Comparison of ENCODE assay signal across 8 cellular contexts in genomic region chr14:24443053-24443683, GRCh38. TPM values are rescaled to one million over a fixed set of nuclear protein-coding genes. Genes with fewer than 3 reads are reported as not detected.
DNase-seq lines count a peak whose midpoint lies in the region; ATAC-seq and TF ChIP-seq lines count a peak whose summit lies in the region.

No MANE protein-coding gene starts in this region.

- H3K4me3 ChIP-seq in kidney epithelial cell (ENCODE audit: low read depth, low read length) (peak overlapping the region; percentile 82), thoracic aorta (peak overlapping the region; percentile 95)

- H3K4me3 Mint-ChIP-seq in activated CD4-positive, alpha-beta T cell treated with anti-CD3 and anti-CD28 coated beads, Interleukin-2, amount 10 ng/mL, durations not matched to agents 7 days and 5 days = peak overlapping the region; percentile 90
- peak overlapping the region; percentile 97 for H3K4me3 Mint-ChIP-seq in activated naive CD8-positive, alpha-beta T cell treated with anti-CD3 and anti-CD28 coated beads, Interleukin-2, amount 50 U/mL, for 24 hours

- H3K27me3 Mint-ChIP-seq in activated CD4-positive, alpha-beta T cell treated with anti-CD3 and anti-CD28 coated beads, Interleukin-2, amount 10 ng/mL, durations not matched to agents 7 days and 5 days = no peaks in the 10 kb centered on the region
- H3K27me3 Mint-ChIP-seq in activated naive CD8-positive, alpha-beta T cell treated with anti-CD3 and anti-CD28 coated beads, Interleukin-2, amount 50 U/mL, for 24 hours = no peaks in the 10 kb centered on the region

- H3K9me3 ChIP-seq in thoracic aorta = no peaks in the 10 kb centered on the region

- H3K27me3 ChIP-seq in kidney epithelial cell (ENCODE audit: control insufficient read depth, insufficient read depth, low read length) = no peaks in the 10 kb centered on the region
- no peaks in the 10 kb centered on the region for H3K27me3 ChIP-seq in thoracic aorta (replicated peaks; ENCODE audit: insufficient read depth)

- DNase-seq in activated CD4-positive, alpha-beta T cell treated with anti-CD3 and anti-CD28 coated beads, Interleukin-2, amount 10 ng/mL, durations not matched to agents 7 days and 5 days = no peak
- no peak for DNase-seq in activated CD4-positive, alpha-beta T cell treated with anti-CD3 and anti-CD28 coated beads for 48 hours
- DNase-seq in activated naive CD8-positive, alpha-beta T cell treated with anti-CD3 and anti-CD28 coated beads, Interleukin-2, amount 50 U/mL, for 24 hours = no peak
- DNase-seq in kidney epithelial cell (ENCODE audit: low read depth) (no peak), thoracic aorta (ENCODE audit: low spot score) (no peak), HuH-7 (ENCODE audit: low spot score) (no peak), DMS79 treated with DMSO at 0.1 percent for 48 hours (lab: John Stamatoyannopoulos, UW) (no peak)

- ATAC-seq in activated naive CD8-positive, alpha-beta T cell treated with anti-CD3 and anti-CD28 coated beads, Interleukin-2, amount 50 U/mL, for 24 hours = no peak
- no peak for ATAC-seq in thoracic aorta (ENCODE audit: insufficient number of reproducible peaks, low FRiP score, low read depth)
- ATAC-seq in HG02840 (IDR thresholded peaks at IDR 0.05; ENCODE audit: low FRiP score, unreplicated experiment) = no peak

- H3K36me3 ChIP-seq in kidney epithelial cell (ENCODE audit: control insufficient read depth, insufficient read depth, low read length) (no peaks in the 10 kb centered on the region), thoracic aorta (peaks cover 22% of the 10 kb centered on the region)

- H3K9me3 Mint-ChIP-seq in activated CD4-positive, alpha-beta T cell treated with anti-CD3 and anti-CD28 coated beads, Interleukin-2, amount 10 ng/mL, durations not matched to agents 7 days and 5 days = no peaks in the 10 kb centered on the region
- H3K9me3 Mint-ChIP-seq in activated naive CD8-positive, alpha-beta T cell treated with anti-CD3 and anti-CD28 coated beads, Interleukin-2, amount 50 U/mL, for 24 hours = no peaks in the 10 kb centered on the region

- peak overlapping the region; percentile 96 for H3K27ac Mint-ChIP-seq in activated CD4-positive, alpha-beta T cell treated with anti-CD3 and anti-CD28 coated beads, Interleukin-2, amount 10 ng/mL, durations not matched to agents 7 days and 5 days
- H3K27ac Mint-ChIP-seq in activated naive CD8-positive, alpha-beta T cell treated with anti-CD3 and anti-CD28 coated beads, Interleukin-2, amount 50 U/mL, for 24 hours = peak overlapping the region; percentile 98

- H3K4me1 Mint-ChIP-seq in activated CD4-positive, alpha-beta T cell treated with anti-CD3 and anti-CD28 coated beads, Interleukin-2, amount 10 ng/mL, durations not matched to agents 7 days and 5 days = peaks cover 46% of the 10 kb centered on the region
- H3K4me1 Mint-ChIP-seq in activated naive CD8-positive, alpha-beta T cell treated with anti-CD3 and anti-CD28 coated beads, Interleukin-2, amount 50 U/mL, for 24 hours = peaks cover 44% of the 10 kb centered on the region

- CTCF ChIA-PET in activated CD4-positive, alpha-beta T cell treated with anti-CD3 and anti-CD28 coated beads, Interleukin-2, amount 10 ng/mL, durations not matched to agents 7 days and 5 days (lab: Charles Lee) = interaction anchor here (0.6 to 5.1 kb wide), 4 partner anchors 12 to 200 kb away, joined by 5 to 57 read pairs (median 5); partner anchors contain the start of genes CBLN3, KHNYN, NYNRIN and TINF2

- H3K4me1 ChIP-seq in thoracic aorta (ENCODE audit: control insufficient read depth in 1 of 2, low read depth in 2 of 2) = peaks cover 5 to 21% of the 10 kb centered on the region in 2 donors

- peak overlapping the region; percentile 100 for H3K27ac ChIP-seq in thoracic aorta

- no peak for TF ChIP-seq CTCF in kidney epithelial cell (IDR thresholded peaks at IDR 0.05; ENCODE audit: insufficient read depth, low read length, poor library complexity, severe bottlenecking)
- TF ChIP-seq CTCF in thoracic aorta (IDR thresholded peaks at IDR 0.05) = no peak

- POLR2A ChIA-PET in activated CD4-positive, alpha-beta T cell treated with anti-CD3 and anti-CD28 coated beads, Interleukin-2, amount 10 ng/mL, durations not matched to agents 7 days and 5 days (lab: Charles Lee) = interaction anchor here (1.6 kb wide), 1 partner anchor 13 kb away, joined by 6 read pairs; the partner anchor contains the start of gene KHNYN

- H3K36me3 Mint-ChIP-seq in activated CD4-positive, alpha-beta T cell treated with anti-CD3 and anti-CD28 coated beads, Interleukin-2, amount 10 ng/mL, durations not matched to agents 7 days and 5 days (ENCODE audit: low read depth) = peaks cover 36% of the 10 kb centered on the region
- H3K36me3 Mint-ChIP-seq in activated naive CD8-positive, alpha-beta T cell treated with anti-CD3 and anti-CD28 coated beads, Interleukin-2, amount 50 U/mL, for 24 hours (ENCODE audit: low read depth) = peaks cover 29% of the 10 kb centered on the region

RNA-seq across cellular contexts. Expression of gene SDR39U1, which starts 0.6 kb away (rescaled TPM):
- 10 to 100 TPM; 52.8 to 54.9 TPM for total RNA-seq in activated CD4-positive, alpha-beta T cell treated with anti-CD3 and anti-CD28 coated beads, Interleukin-2, amount 10 ng/mL, durations not matched to agents 7 days and 5 days
- total RNA-seq in kidney epithelial cell (29.7 and 44.8 TPM in 2 replicates), thoracic aorta (10 to 100 TPM; 27.6 to 61.8 TPM)

RNA-seq across cellular contexts. Expression of gene KHNYN, which starts 13.4 kb away (rescaled TPM):
- 10 to 100 TPM; 59.7 to 71.5 TPM for total RNA-seq in activated CD4-positive, alpha-beta T cell treated with anti-CD3 and anti-CD28 coated beads, Interleukin-2, amount 10 ng/mL, durations not matched to agents 7 days and 5 days
- total RNA-seq in kidney epithelial cell = 44.0 and 47.8 TPM in 2 replicates
- total RNA-seq in thoracic aorta = 10 to 100 TPM; 62.8 to 71.6 TPM

RNA-seq across cellular contexts. Expression of gene CBLN3, which starts 13.7 kb away (rescaled TPM):
- total RNA-seq in activated CD4-positive, alpha-beta T cell treated with anti-CD3 and anti-CD28 coated beads, Interleukin-2, amount 10 ng/mL, durations not matched to agents 7 days and 5 days = 1 to 10 TPM; 5.2 to 5.3 TPM
- total RNA-seq in kidney epithelial cell (0.34 and 0.88 TPM in 2 replicates), thoracic aorta (1 to 10 TPM; 1.3 to 4.2 TPM)

RNA-seq across cellular contexts. Expression of gene NYNRIN, which starts 44.4 kb away (rescaled TPM):
- under 1 TPM; 0.23 to 0.35 TPM for total RNA-seq in activated CD4-positive, alpha-beta T cell treated with anti-CD3 and anti-CD28 coated beads, Interleukin-2, amount 10 ng/mL, durations not matched to agents 7 days and 5 days
- total RNA-seq in kidney epithelial cell = 6.0 and 6.3 TPM in 2 replicates
- total RNA-seq in thoracic aorta = 10 to 100 TPM in 1 of 2 donors, 1 to 10 TPM in 1; 9.5 to 11.6 TPM
